Comparison of ENCODE assay signal across 24 cellular contexts in the genomic region with DNA sequence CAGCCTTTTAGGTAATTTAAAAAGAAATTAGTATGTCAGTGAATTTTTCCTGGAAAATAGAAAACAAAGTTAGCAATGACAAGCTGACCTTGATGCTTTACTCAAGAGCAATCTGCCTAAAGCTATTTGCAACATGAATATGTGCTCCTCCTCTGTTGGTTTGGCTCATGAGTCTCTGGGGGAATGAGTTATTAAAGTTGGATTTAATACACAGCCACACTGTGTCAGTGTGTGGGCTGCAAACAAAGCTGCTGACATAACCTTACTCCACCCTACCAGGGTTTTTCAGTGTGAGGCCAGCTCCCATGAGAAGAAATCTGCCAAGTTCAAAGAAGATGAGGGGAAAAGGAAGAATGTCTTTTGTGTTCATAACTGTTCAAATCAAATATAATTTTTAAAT.
DNase-seq lines count a peak whose midpoint lies in the region; FAIRE-seq and TF ChIP-seq lines count a peak whose summit lies in the region.
"Had no signal": no experiment of that assay in that cellular context is flagged by ENCODE, and none has a peak within 500 bp of the region (broad histone marks: within the 10 kb centered on the region; RNA-seq: fewer than 3 reads in every experiment).

No MANE protein-coding gene starts in this region.

- no peaks in the 10 kb centered on the region for H3K36me3 ChIP-seq in fibroblast of lung (ENCODE audit: control insufficient read depth, insufficient read depth, low read length)
- H3K36me3 ChIP-seq: esophagus squamous epithelium had no signal

- no peak overlapping the region for H3K27ac ChIP-seq in fibroblast of lung (ENCODE audit: insufficient read depth, low read length)
- H3K27ac ChIP-seq: esophagus squamous epithelium, PC-9 had no signal

- no peaks in the 10 kb centered on the region for H4K20me1 ChIP-seq in fibroblast of lung (ENCODE audit: control insufficient read depth, extremely low read depth, insufficient read depth, low read length)

- no peaks in the 10 kb centered on the region for H3K9me3 ChIP-seq in fibroblast of lung (ENCODE audit: control insufficient read depth, insufficient read depth, low read depth, low read length)
- H3K9me3 ChIP-seq: esophagus squamous epithelium had no signal

- no peak overlapping the region for H3K4me2 ChIP-seq in fibroblast of lung (ENCODE audit: extremely low read depth, insufficient read depth, low read length)
- H3K4me2 ChIP-seq: PC-9 had no signal

- no peak overlapping the region for H3K4me3 ChIP-seq in fibroblast of lung (replicated peaks in 1 of 4; ENCODE audit: control extremely low read depth in 1 of 4, insufficient read depth in 1 of 4, low read depth in 3 of 4, low read length in 4 of 4)
- H3K4me3 ChIP-seq: esophagus squamous epithelium, GM12878, PC-9 had no signal

- no peak for TF ChIP-seq CTCF in fibroblast of lung (conservative IDR thresholded peaks at IDR 0.05 in 1 of 2, IDR thresholded peaks at IDR 0.05 in 1 of 2; ENCODE audit: low read depth in 1 of 2, low read length in 2 of 2)

- FAIRE-seq in GM19239 (lab: Jason Lieb, UNC): no peak
- FAIRE-seq: GM12878, islet of Langerhans had no signal

- no peaks in the 10 kb centered on the region for H3K79me2 ChIP-seq in fibroblast of lung (ENCODE audit: control insufficient read depth, insufficient read depth, low read length)

- H3K27me3 ChIP-seq in fibroblast of lung (ENCODE audit: control insufficient read depth, insufficient read depth, low read length): no peaks in the 10 kb centered on the region
- H3K27me3 ChIP-seq: esophagus squamous epithelium had no signal

- no peak overlapping the region for H2AFZ ChIP-seq in fibroblast of lung (ENCODE audit: low read length)
- H2AFZ ChIP-seq: PC-9 had no signal

- no peaks in the 10 kb centered on the region for H3K4me1 ChIP-seq in fibroblast of lung (ENCODE audit: control insufficient read depth, extremely low read depth, insufficient read depth, low read length)
- H3K4me1 ChIP-seq: esophagus squamous epithelium had no signal

- peak; percentile 27 for DNase-seq in Ammon's horn (ENCODE audit: low spot score)
- DNase-seq in RPMI7951 (ENCODE audit: low read depth): peak; percentile 60
- DNase-seq in fibroblast of lung (ENCODE audit: low read depth in 2 of 2): peak; percentile 1 to 2
- peak; percentile 53 for DNase-seq in myocyte (ENCODE audit: low read depth)
- no peak for DNase-seq in RPMI8226
- no peak for DNase-seq in activated T-cell treated with anti-CD3 and anti-CD28 coated beads for 4 hours
- no peak for DNase-seq in activated effector memory CD4-positive, alpha-beta T cell treated with Interleukin-2 at 50 U/mL for 16 hours
- DNase-seq in GM19239 (ENCODE audit: insufficient read length, low spot score): no peak
- DNase-seq: activated B cell treated with CpG ODN at 0.5 μM for 24 hours; activated CD4-positive, alpha-beta memory T cell treated with anti-CD3 and anti-CD28 coated beads for 36 hours; activated naive CD4-positive, alpha-beta T cell treated with anti-CD3 and anti-CD28 coated beads for 36 hours; activated T-cell treated with anti-CD3 and anti-CD28 coated beads, Interleukin-2, amount 50 U/mL, for 1 hour; anterior cingulate cortex; CD4-positive, CD25-positive, alpha-beta regulatory T cell; DMS153; effector CD8-positive, alpha-beta T cell; esophagus squamous epithelium; H7; hypothalamus; NCI-H187; nucleus accumbens; PC-9 had no signal

- H3K9ac ChIP-seq in fibroblast of lung (ENCODE audit: insufficient read depth, low read length): no peak overlapping the region

Comparison
In these comparisons a context has a peak if more than half of its experiments do, and no peak if none do; other contexts are left out.
1. DNase-seq: peak in Ammon's horn (single experiment), RPMI7951 (single experiment), fibroblast of lung (2 of 2) and myocyte (single experiment); none in RPMI8226 (single experiment), activated T-cell treated with anti-CD3 and anti-CD28 coated beads for 4 hours (single experiment), activated effector memory CD4-positive, alpha-beta T cell treated with Interleukin-2 at 50 U/mL for 16 hours (single experiment) and GM19239 (single experiment).